Comparison of ENCODE assay signal across 8 cellular contexts in genomic region chr1:28373450-28373849, GRCh38. TPM values are rescaled to one million over a fixed set of nuclear protein-coding genes. Genes with fewer than 3 reads are reported as not detected.
DNase-seq lines count a peak whose midpoint lies in the region; ATAC-seq and TF ChIP-seq lines count a peak whose summit lies in the region.
"Not testable (repeated sequence)": the region's sequence is repeated elsewhere in the genome, so short reads cannot be mapped to it uniquely, and the experiment has no call there.

No MANE protein-coding gene starts in this region.

- DNase-seq in CD4-positive, alpha-beta T cell; HEK293T (ENCODE audit: extremely low spot score); body of pancreas; osteoblast (ENCODE audit: insufficient read length, low spot score, missing footprints); type B pancreatic cell (ENCODE audit: extremely low spot score, unreplicated experiment): not testable (repeated sequence)
- DNase-seq in NCI-H2196 treated with DMSO at 0.1 percent for 48 hours (lab: John Stamatoyannopoulos, UW; ENCODE audit: unreplicated experiment), result peak; percentile 30
- peak; percentile 50 to 76 for DNase-seq in foreskin keratinocyte

- not testable (repeated sequence) for H3K9me2 ChIP-seq in SU-DHL-6 (replicated peaks; ENCODE audit: insufficient read depth, low read length)

- CTCF ChIA-PET in CD4-positive, alpha-beta T cell (lab: Charles Lee), result interaction anchor here (2.7 kb wide), 1 partner anchor 14 kb away, joined by 8 read pairs; no protein-coding TSS in a partner anchor
- CTCF ChIA-PET in HEK293T (lab: Yijun Ruan, JAX), result interaction anchor here (0.6 to 0.7 kb wide), 2 partner anchors 20 to 55 kb away, joined by 3 read pairs; no protein-coding TSS in a partner anchor

- not testable (repeated sequence) for H3K9ac ChIP-seq in SU-DHL-6 (ENCODE audit: low read length)

- peaks cover 41% of the 10 kb centered on the region for H3K4me1 Mint-ChIP-seq in CD4-positive, alpha-beta T cell (ENCODE audit: low read depth)
- peaks cover 35% of the 10 kb centered on the region for H3K4me1 Mint-ChIP-seq in type B pancreatic cell (ENCODE audit: unreplicated experiment)

- WGBS in body of pancreas, 2 donors, result 85 to 86% methylated on average over 7 of the region's 7 CpGs

- H2AFZ ChIP-seq in SU-DHL-6 (ENCODE audit: low read depth, low read length, severe bottlenecking); osteoblast (ENCODE audit: low read length): not testable (repeated sequence)

- POLR2A ChIA-PET in CD4-positive, alpha-beta T cell (lab: Charles Lee), result interaction anchor here (0.7 to 1.4 kb wide), 2 partner anchors 45 to 59 kb away, joined by 4 read pairs; partner anchors contain the start of gene MED18
- POLR2A ChIA-PET in HEK293T (lab: Yijun Ruan, JAX), result interaction anchor here (1.9 kb wide), 1 partner anchor 45 kb away, joined by 4 read pairs; the partner anchor contains the start of gene MED18

- not testable (repeated sequence) for H3K9me3 Mint-ChIP-seq in CD4-positive, alpha-beta T cell; type B pancreatic cell

- H3K4me3 Mint-ChIP-seq in CD4-positive, alpha-beta T cell, result peak overlapping the region; percentile 12
- peak overlapping the region; percentile 62 for H3K4me3 Mint-ChIP-seq in type B pancreatic cell

- not testable (repeated sequence) for H3K9me3 ChIP-seq in CD4-positive, alpha-beta T cell (ENCODE audit: control insufficient read depth, low read length); SU-DHL-6 (ENCODE audit: insufficient read depth, low read length); body of pancreas; osteoblast (ENCODE audit: low read depth, low read length)

- ATAC-seq in CD4-positive, alpha-beta T cell (ENCODE audit: poor library complexity); body of pancreas: not testable (repeated sequence)
- peak; percentile 11 for ATAC-seq in foreskin keratinocyte

- not testable (repeated sequence) for H4K20me1 ChIP-seq in SU-DHL-6 (ENCODE audit: low read depth, low read length); osteoblast (ENCODE audit: insufficient read depth, low read length)

- not testable (repeated sequence) for H3K27ac Mint-ChIP-seq in CD4-positive, alpha-beta T cell
- peak overlapping the region; percentile 93 for H3K27ac Mint-ChIP-seq in type B pancreatic cell

- H3K27me3 Mint-ChIP-seq in CD4-positive, alpha-beta T cell; type B pancreatic cell: not testable (repeated sequence)

- peaks cover 11% of the 10 kb centered on the region for H3F3A ChIP-seq in SU-DHL-6 (ENCODE audit: insufficient read depth)

- H3K36me3 Mint-ChIP-seq in CD4-positive, alpha-beta T cell (ENCODE audit: low read depth), result peaks cover 29% of the 10 kb centered on the region
- H3K36me3 Mint-ChIP-seq in type B pancreatic cell, result peaks cover 12% of the 10 kb centered on the region

- not testable (repeated sequence) for H3K27me3 ChIP-seq in CD4-positive, alpha-beta T cell (ENCODE audit: control insufficient read depth, insufficient read depth, low read length); SU-DHL-6 (ENCODE audit: low read length); body of pancreas; foreskin keratinocyte; osteoblast (ENCODE audit: insufficient read depth, low read length)

- not testable (repeated sequence) for TF ChIP-seq CTCF in CD4-positive, alpha-beta T cell (IDR thresholded peaks at IDR 0.05); SU-DHL-6 (IDR thresholded peaks at IDR 0.05; ENCODE audit: insufficient read depth, low read length, poor library complexity, severe bottlenecking); body of pancreas (IDR thresholded peaks at IDR 0.05); foreskin keratinocyte (conservative IDR thresholded peaks at IDR 0.05); osteoblast (IDR thresholded peaks at IDR 0.05; ENCODE audit: extremely low read depth, low read depth, low read length); type B pancreatic cell (conservative IDR thresholded peaks at IDR 0.05)

- H3K36me3 ChIP-seq in SU-DHL-6 (ENCODE audit: low read length); body of pancreas (replicated peaks in 1 of 2; ENCODE audit: insufficient read depth in 1 of 2, low read depth in 2 of 2); osteoblast (ENCODE audit: insufficient read depth, low read length): not testable (repeated sequence)

- H3K79me2 ChIP-seq in SU-DHL-6 (ENCODE audit: insufficient read depth, low read length), result peaks cover 53% of the 10 kb centered on the region
- H3K79me2 ChIP-seq in osteoblast (ENCODE audit: insufficient read depth, low read length), result peaks cover 58% of the 10 kb centered on the region

- TF ChIP-seq POLR2A in body of pancreas (IDR thresholded peaks at IDR 0.05), result not testable (repeated sequence)

- not testable (repeated sequence) for H3K27ac ChIP-seq in CD4-positive, alpha-beta T cell (ENCODE audit: low read depth, low read length)
- H3K27ac ChIP-seq in SU-DHL-6 (ENCODE audit: low read depth, low read length) (0 out of 2 replicates have a peak overlapping the region, but pooled peaks have one; percentile 12), body of pancreas (peak overlapping the region in 3 of 4 donors; percentile 13 to 46 (median 34)), foreskin keratinocyte (peak overlapping the region; percentile 75), osteoblast (ENCODE audit: low read depth, low read length) (peak overlapping the region; percentile 76)

- not testable (repeated sequence) for H3K4me2 ChIP-seq in SU-DHL-6 (ENCODE audit: low read depth, low read length, poor library complexity, severe bottlenecking)
- peak overlapping the region; percentile 17 for H3K4me2 ChIP-seq in osteoblast (ENCODE audit: insufficient read depth, low read length)

- peaks cover 46% of the 10 kb centered on the region for H3K4me1 ChIP-seq in body of pancreas
- peaks cover 21% of the 10 kb centered on the region for H3K4me1 ChIP-seq in foreskin keratinocyte
- H3K4me1 ChIP-seq in osteoblast (ENCODE audit: insufficient read depth, low read length), result peaks cover 27% of the 10 kb centered on the region

- intact Hi-C loops in CD4-positive, alpha-beta T cell (cut with DNase I, micrococcal nuclease), result loop anchor here in 1 of 2 experiments (5.0 kb wide), 1 partner anchor 129 kb away; no protein-coding TSS in a partner anchor
- intact Hi-C loops in body of pancreas (cut with DNase I), result not testable (repeated sequence)

- H3K4me3 ChIP-seq in SU-DHL-6 (ENCODE audit: insufficient read depth, low read length, poor library complexity, severe bottlenecking); body of pancreas; osteoblast (ENCODE audit: insufficient read depth, low read length): not testable (repeated sequence)

TF ChIP-seq in HEK293T, 16 proteins besides CTCF, POLR2A, EP300 and RAD21:
- TF ChIP-seq CTBP1 (IDR thresholded peaks at IDR 0.05; ENCODE audit: borderline replicate concordance) (0 out of 2 replicates have a peak, but pooled peaks have one; percentile 36), L3MBTL2 (conservative IDR thresholded peaks at IDR 0.05) (peak; percentile 37; the same call in 1 of the 2 replicates)

RNA-seq across cellular contexts. Expression of gene PHACTR4, which starts 3.9 kb away (rescaled TPM):
- 10 to 100 TPM; 26.0 to 26.3 TPM for total RNA-seq in CD4-positive, alpha-beta T cell
- total RNA-seq in body of pancreas (10 to 100 TPM; 14.5 to 32.6 TPM), foreskin keratinocyte (24.2 and 24.3 TPM in 2 replicates), osteoblast (12.7 and 14.7 TPM in 2 replicates), type B pancreatic cell (ENCODE audit: low replicate concordance) (40.3 and 50.3 TPM in 2 replicates)
- 12.1 and 13.1 TPM in 2 replicates for polyA plus RNA-seq in foreskin keratinocyte

RNA-seq across cellular contexts. Expression of gene MED18, which starts 44.6 kb away (rescaled TPM):
- 1 to 10 TPM; 1.9 to 4.8 TPM for total RNA-seq in CD4-positive, alpha-beta T cell
- total RNA-seq in body of pancreas (10 to 100 TPM in 1 of 2 donors, 1 to 10 TPM in 1; 7.3 to 10.5 TPM), foreskin keratinocyte (17.0 and 20.6 TPM in 2 replicates), osteoblast (14.7 and 19.5 TPM in 2 replicates), type B pancreatic cell (ENCODE audit: low replicate concordance) (12.4 and 17.8 TPM in 2 replicates)
- polyA plus RNA-seq in foreskin keratinocyte, result 19.8 and 22.4 TPM in 2 replicates
